Comparison of ENCODE assay signal across 10 cellular contexts in genomic region chr13:36282818-36283432, GRCh38. TPM values are rescaled to one million over a fixed set of nuclear protein-coding genes. Genes with fewer than 3 reads are reported as not detected.
DNase-seq lines count a peak whose midpoint lies in the region; ATAC-seq, FAIRE-seq and TF ChIP-seq lines count a peak whose summit lies in the region.
"Had no signal": no experiment of that assay in that cellular context is flagged by ENCODE, and none has a peak within 500 bp of the region (broad histone marks: within the 10 kb centered on the region; RNA-seq: fewer than 3 reads in every experiment).

No MANE protein-coding gene starts in this region.

- intact Hi-C loops in activated naive CD4-positive, alpha-beta T cell treated with anti-CD3 and anti-CD28 coated beads for 36 hours (cut with micrococcal nuclease), result loop anchor here (1.0 to 5.0 kb wide), 4 partner anchors 64 to 453 kb away; partner anchors contain the start of gene SPART

- no peak overlapping the region for H2AFZ ChIP-seq in neural progenitor cell (replicated peaks)

- peak; percentile 69 for FAIRE-seq in GM12892 (lab: Jason Lieb, UNC)

- no peak overlapping the region for H3K4me3 ChIP-seq in neural progenitor cell
- H3K4me3 ChIP-seq: HAP-1 had no signal

- CTCF ChIA-PET in activated naive CD4-positive, alpha-beta T cell treated with anti-CD3 and anti-CD28 coated beads for 36 hours (lab: Charles Lee), result interaction anchor here (0.5 to 3.3 kb wide), 29 partner anchors 9 to 1281 kb away, joined by 3 to 25 read pairs (median 4); partner anchors contain the start of genes CCDC169 and SPART

- H3K9me3 Mint-ChIP-seq in neural progenitor cell, result peaks cover 9% of the 10 kb centered on the region
- H3K9me3 Mint-ChIP-seq in activated naive CD4-positive, alpha-beta T cell treated with anti-CD3 and anti-CD28 coated beads for 36 hours, result no peaks in the 10 kb centered on the region
- H3K9me3 Mint-ChIP-seq: dendritic cell treated with granulocyte-macrophage colony-stimulating factor and Interleukin-4, amounts not matched to agents 40 ng/mL and 50 ng/mL, for 4 days had no signal

- TF ChIP-seq POLR2A in GM12892 (IDR thresholded peaks at IDR 0.05; ENCODE audit: low read depth, low read length), result no peak

- no peaks in the 10 kb centered on the region for H3K4me1 Mint-ChIP-seq in neural progenitor cell
- H3K4me1 Mint-ChIP-seq in activated naive CD4-positive, alpha-beta T cell treated with anti-CD3 and anti-CD28 coated beads for 36 hours (ENCODE audit: low read depth), result no peaks in the 10 kb centered on the region

- no peaks in the 10 kb centered on the region for H3K36me3 Mint-ChIP-seq in neural progenitor cell
- no peaks in the 10 kb centered on the region for H3K36me3 Mint-ChIP-seq in activated naive CD4-positive, alpha-beta T cell treated with anti-CD3 and anti-CD28 coated beads for 36 hours (ENCODE audit: low read depth)

- H3K79me2 ChIP-seq in neural progenitor cell (ENCODE audit: low read depth), result no peaks in the 10 kb centered on the region

- H3K27me3 ChIP-seq in neural progenitor cell, result no peaks in the 10 kb centered on the region

- no peaks in the 10 kb centered on the region for H3K27me3 Mint-ChIP-seq in neural progenitor cell (ENCODE audit: insufficient read depth, low read depth)
- H3K27me3 Mint-ChIP-seq in activated naive CD4-positive, alpha-beta T cell treated with anti-CD3 and anti-CD28 coated beads for 36 hours (ENCODE audit: low read depth), result peaks cover 17% of the 10 kb centered on the region
- H3K27me3 Mint-ChIP-seq: dendritic cell treated with granulocyte-macrophage colony-stimulating factor and Interleukin-4, amounts not matched to agents 40 ng/mL and 50 ng/mL, for 4 days had no signal

- no peaks in the 10 kb centered on the region for H4K20me1 ChIP-seq in neural progenitor cell (ENCODE audit: low read depth)

- peaks cover 4% of the 10 kb centered on the region for H3K9me3 ChIP-seq in neural progenitor cell (ENCODE audit: low read depth)
- H3K9me3 ChIP-seq: HAP-1 had no signal

- H3K27ac Mint-ChIP-seq in neural progenitor cell, result no peak overlapping the region
- no peak overlapping the region for H3K27ac Mint-ChIP-seq in activated naive CD4-positive, alpha-beta T cell treated with anti-CD3 and anti-CD28 coated beads for 36 hours
- H3K27ac Mint-ChIP-seq: dendritic cell treated with granulocyte-macrophage colony-stimulating factor and Interleukin-4, amounts not matched to agents 40 ng/mL and 50 ng/mL, for 4 days had no signal

- H3K36me3 ChIP-seq in neural progenitor cell, result no peaks in the 10 kb centered on the region
- H3K36me3 ChIP-seq: HAP-1 had no signal

- peak; percentile 95 for TF ChIP-seq CTCF in neural progenitor cell (IDR thresholded peaks at IDR 0.05)

- no peak overlapping the region for H3K4me2 ChIP-seq in neural progenitor cell

- DNase-seq in AG08395 (ENCODE audit: low spot score) (peak; percentile 55), GM12892 (ENCODE audit: insufficient read length) (no peak), NCI-H82 (lab: John Stamatoyannopoulos, UW) (peak; percentile 60), epidermal melanocyte (ENCODE audit: insufficient read length, low spot score) (peak; percentile 24), neural progenitor cell (ENCODE audit: low spot score) (peak; percentile 41)
- DNase-seq in stimulated activated CD4-positive, alpha-beta T cell treated with anti-CD3 and anti-CD28 coated beads, Interleukin-1b, Interleukin-23, amount 100 ng/mL, for 48 hours, result no peak
- DNase-seq in activated naive CD4-positive, alpha-beta T cell treated with anti-CD3 and anti-CD28 coated beads for 36 hours, result no peak

- no peak overlapping the region for H3K9ac ChIP-seq in neural progenitor cell

- no peak for ATAC-seq in HG03045 (IDR thresholded peaks at IDR 0.05; ENCODE audit: unreplicated experiment)

- H3K4me3 Mint-ChIP-seq in neural progenitor cell, result no peak overlapping the region
- no peak overlapping the region for H3K4me3 Mint-ChIP-seq in activated naive CD4-positive, alpha-beta T cell treated with anti-CD3 and anti-CD28 coated beads for 36 hours
- H3K4me3 Mint-ChIP-seq: dendritic cell treated with granulocyte-macrophage colony-stimulating factor and Interleukin-4, amounts not matched to agents 40 ng/mL and 50 ng/mL, for 4 days had no signal

- peaks cover 5% of the 10 kb centered on the region for H3F3A ChIP-seq in neural progenitor cell (ENCODE audit: low read depth)

- no peak overlapping the region for H3K27ac ChIP-seq in neural progenitor cell

- H3K4me1 ChIP-seq in neural progenitor cell, result no peaks in the 10 kb centered on the region

RNA-seq across cellular contexts. Expression of gene CCDC169, which starts 14.7 kb away (rescaled TPM):
- not detected for polyA plus RNA-seq in GM12892 (2012; ENCODE audit: missing spikeins)
- total RNA-seq in neural progenitor cell (ENCODE audit: low replicate concordance), result 5.0 and 6.3 TPM in 2 replicates
- 1 to 10 TPM in 1 of 2 experiments, under 1 TPM in 1; 0.50 to 1.0 TPM for total RNA-seq in activated naive CD4-positive, alpha-beta T cell treated with anti-CD3 and anti-CD28 coated beads for 36 hours

Comparison
In these comparisons a context has a peak if more than half of its experiments do, and no peak if none do; other contexts are left out.
1. DNase-seq: peak in AG08395 (single experiment), NCI-H82 (single experiment), epidermal melanocyte (single experiment) and neural progenitor cell (single experiment); none in GM12892 (single experiment), stimulated activated CD4-positive, alpha-beta T cell treated with anti-CD3 and anti-CD28 coated beads, Interleukin-1b, Interleukin-23, amount 100 ng/mL, for 48 hours (single experiment) and activated naive CD4-positive, alpha-beta T cell treated with anti-CD3 and anti-CD28 coated beads for 36 hours (single experiment).